In genomic region chr3:196867507-196868296, GRCh38 we compare ENCODE assay signal across 1 cellular context.
TF ChIP-seq lines count a peak whose summit lies in the region.

SENP5 (plus strand) TSS chr3:196867920; CDS start chr3:196885182, 17,262 bp downstream.

TF ChIP-seq in HepG2, 621 proteins besides CTCF, POLR2A, EP300 and RAD21 (continued from another document):
- TF ChIP-seq ZUFSP (CRISPR knock-in tag; IDR thresholded peaks at IDR 0.05; ENCODE audit: borderline replicate concordance) (no peak), GFI1 (CRISPR knock-in tag; IDR thresholded peaks at IDR 0.05; ENCODE audit: borderline replicate concordance) (peak; percentile 19; the same call in 1 of the 2 replicates), ZNF607 (CRISPR knock-in tag; IDR thresholded peaks at IDR 0.05; ENCODE audit: borderline replicate concordance) (peak; percentile 83), YY1 (IDR thresholded peaks at IDR 0.05; ENCODE audit: insufficient read depth, insufficient replicate concordance, low read depth, low read length) (peak; percentile 60), IRF9 (CRISPR knock-in tag; IDR thresholded peaks at IDR 0.05; ENCODE audit: borderline replicate concordance) (peak; percentile 73; the same call in 1 of the 2 replicates), KDM5B (CRISPR knock-in tag; IDR thresholded peaks at IDR 0.05; ENCODE audit: borderline replicate concordance) (peak; percentile 93), SIN3B (IDR thresholded peaks at IDR 0.05; ENCODE audit: low read length) (peak; percentile 74), ASH2L (IDR thresholded peaks at IDR 0.05; ENCODE audit: insufficient read length, low read depth, low read length) (peak; percentile 92), ZBTB46 (CRISPR knock-in tag; IDR thresholded peaks at IDR 0.05; ENCODE audit: borderline replicate concordance) (no peak), POLR2AphosphoS5 (IDR thresholded peaks at IDR 0.05; ENCODE audit: low read depth, low read length) (peak; percentile 93), ZNF460 (CRISPR knock-in tag; IDR thresholded peaks at IDR 0.05; ENCODE audit: borderline replicate concordance) (no peak), RBAK (CRISPR knock-in tag; IDR thresholded peaks at IDR 0.05) (no peak)
TF ChIP-seq in HepG2: peak in this region for 185.
